ENCODE assay signal across 23 cellular contexts in the genomic region with DNA sequence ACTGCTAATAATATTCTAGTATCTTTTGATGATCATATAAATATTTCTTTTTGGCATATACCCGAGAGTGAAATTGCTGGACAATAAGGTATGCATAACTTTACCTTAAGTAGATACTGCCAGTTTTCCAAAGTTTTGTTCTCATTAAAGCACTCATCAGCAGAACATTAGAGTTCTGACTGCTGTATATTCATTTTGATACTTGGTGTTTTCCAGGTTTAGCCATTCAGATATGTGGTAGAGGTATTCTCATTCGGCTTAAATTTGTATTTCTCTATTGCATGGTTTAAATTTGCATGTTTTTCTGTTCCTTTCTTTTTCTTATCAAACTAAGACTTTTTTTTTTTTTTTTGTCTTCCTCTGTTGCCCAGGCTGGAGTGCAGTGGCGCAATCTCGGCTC.
"Had no signal": no experiment of that assay in that cellular context is flagged by ENCODE, and none has a peak within 500 bp of the region (broad histone marks: within the 10 kb centered on the region; RNA-seq: fewer than 3 reads in every experiment).

No MANE protein-coding gene starts in this region.

- ATAC-seq: activated CD8-positive, alpha-beta T cell treated with anti-CD3 and anti-CD28 coated beads, Interleukin-2, amount 10 ng/mL, durations not matched to agents 7 days and 5 days; esophagus mucosa; left lung; right cardiac atrium had no signal

- H3K9me3 Mint-ChIP-seq: activated B cell treated with CpG ODN at 0.5 μM for 24 hours; activated CD4-positive, alpha-beta T cell treated with anti-CD3 and anti-CD28 coated beads, Interleukin-2, amount 10 ng/mL, durations not matched to agents 24 days and 14 days; brain; neural crest cell had no signal

- H3K27ac Mint-ChIP-seq: activated B cell treated with CpG ODN at 0.5 μM for 24 hours; activated CD4-positive, alpha-beta T cell treated with anti-CD3 and anti-CD28 coated beads, Interleukin-2, amount 10 ng/mL, durations not matched to agents 24 days and 14 days; activated CD8-positive, alpha-beta T cell treated with anti-CD3 and anti-CD28 coated beads, Interleukin-2, amount 10 ng/mL, durations not matched to agents 7 days and 5 days; activated naive CD8-positive, alpha-beta T cell; brain had no signal

- H3K4me3 Mint-ChIP-seq: activated B cell treated with CpG ODN at 0.5 μM for 24 hours; activated CD4-positive, alpha-beta T cell treated with anti-CD3 and anti-CD28 coated beads, Interleukin-2, amount 10 ng/mL, durations not matched to agents 24 days and 14 days; activated CD8-positive, alpha-beta T cell treated with anti-CD3 and anti-CD28 coated beads, Interleukin-2, amount 10 ng/mL, durations not matched to agents 7 days and 5 days; activated naive CD8-positive, alpha-beta T cell; brain; neural crest cell had no signal

- H3K36me3 ChIP-seq: colonic mucosa, prostate gland, transverse colon had no signal

- H3K4me1 Mint-ChIP-seq: activated B cell treated with CpG ODN at 0.5 μM for 24 hours; activated CD4-positive, alpha-beta T cell treated with anti-CD3 and anti-CD28 coated beads, Interleukin-2, amount 10 ng/mL, durations not matched to agents 24 days and 14 days; brain; neural crest cell had no signal

- H3K27me3 ChIP-seq: colonic mucosa, left lung, transverse colon had no signal

- H3K4me3 ChIP-seq: colonic mucosa, left lung, prostate gland, skin epidermis, transverse colon had no signal

- DNase-seq: activated B cell treated with CpG ODN at 0.5 μM for 24 hours; activated CD4-positive, alpha-beta T cell treated with anti-CD3 and anti-CD28 coated beads, Interleukin-2, amount 10 ng/mL, durations not matched to agents 24 days and 14 days; activated CD8-positive, alpha-beta memory T cell treated with anti-CD3 and anti-CD28 coated beads, Interleukin-2, amount 50 U/mL, for 4 hours; activated CD8-positive, alpha-beta T cell treated with anti-CD3 and anti-CD28 coated beads, Interleukin-2, amount 10 ng/mL, durations not matched to agents 7 days and 5 days; activated effector memory CD4-positive, alpha-beta T cell treated with anti-CD3 and anti-CD28 coated beads, Interleukin-2, amount 50 U/mL, for 16 hours; activated T-cell treated with anti-CD3 and anti-CD28 coated beads, Interleukin-2, amount 50 U/mL, for 48 hours; amniotic stem cell; central memory CD4-positive, alpha-beta T cell; colonic mucosa; left lung; mammary epithelial cell; right cardiac atrium; stimulated activated CD4-positive, alpha-beta T cell treated with anti-CD3 and anti-CD28 coated beads, Interleukin-15, amount 100 ng/mL, for 24 hours; stimulated activated CD4-positive, alpha-beta T cell treated with anti-CD3 and anti-CD28 coated beads, Interleukin-4, amount 100 ng/mL, for 1 hour; stimulated activated naive CD4-positive, alpha-beta T cell treated with Interleukin-2 at 50 U/mL for 16 hours; substantia nigra; transverse colon had no signal
